ENCODE assay signal across 12 cellular contexts in genomic region chr7:36304099-36304425, GRCh38.
DNase-seq lines count a peak whose midpoint lies in the region; ATAC-seq and TF ChIP-seq lines count a peak whose summit lies in the region.
"Had no signal": no experiment of that assay in that cellular context is flagged by ENCODE, and none has a peak within 500 bp of the region (broad histone marks: within the 10 kb centered on the region; RNA-seq: fewer than 3 reads in every experiment).

No MANE protein-coding gene starts in this region.

- no peak for TF ChIP-seq POLR2A in body of pancreas (IDR thresholded peaks at IDR 0.05)

- peak overlapping the region; percentile 20 to 87 (median 75) for H3K27ac ChIP-seq in body of pancreas
- peak overlapping the region; percentile 65 to 77 for H3K27ac ChIP-seq in thoracic aorta

- H3K36me3 ChIP-seq in body of pancreas (replicated peaks in 1 of 2; ENCODE audit: insufficient read depth in 1 of 2, low read depth in 2 of 2) (peaks cover 0 to 4% of the 10 kb centered on the region in 2 donors), thoracic aorta (peaks cover 4% of the 10 kb centered on the region)
- H3K36me3 ChIP-seq: prostate gland had no signal

- DNase-seq in NCI-H345 (lab: John Stamatoyannopoulos, UW) = peak; percentile 25
- no peak for DNase-seq in NCI-H345 treated with DMSO at 0.1 percent for 48 hours (lab: John Stamatoyannopoulos, UW; ENCODE audit: unreplicated experiment)
- DNase-seq in body of pancreas = peak in 1 of 4 donors; percentile 1
- DNase-seq in mesenteric fat pad (ENCODE audit: low spot score) = peak; percentile 51
- DNase-seq in thoracic aorta (ENCODE audit: low spot score) = no peak
- DNase-seq in germinal center (ENCODE audit: low spot score) = no peak
- DNase-seq in NCI-H2107 (lab: John Stamatoyannopoulos, UW) = no peak
- DNase-seq: DND-41, NCI-H526, testis had no signal

- 81 to 92% methylated on average over 6 of the region's 6 CpGs for WGBS in body of pancreas, 2 donors

- H3K27me3 ChIP-seq in body of pancreas (no peaks in the 10 kb centered on the region), thoracic aorta (replicated peaks; ENCODE audit: insufficient read depth) (no peaks in the 10 kb centered on the region)
- H3K27me3 ChIP-seq: testis had no signal

- H3K4me3 ChIP-seq in body of pancreas (no peak overlapping the region), thoracic aorta (no peak overlapping the region)
- H3K4me3 ChIP-seq: prostate gland, testis had no signal

- H3K4me1 ChIP-seq in body of pancreas = peaks cover 31% of the 10 kb centered on the region
- peaks cover 16 to 50% of the 10 kb centered on the region in 2 donors for H3K4me1 ChIP-seq in thoracic aorta (ENCODE audit: control insufficient read depth in 1 of 2, low read depth in 2 of 2)

- no peaks in the 10 kb centered on the region for H3K9me3 ChIP-seq in body of pancreas
- no peaks in the 10 kb centered on the region for H3K9me3 ChIP-seq in thoracic aorta
- H3K9me3 ChIP-seq: prostate gland, testis had no signal

- TF ChIP-seq CTCF in body of pancreas (IDR thresholded peaks at IDR 0.05) = no peak
- TF ChIP-seq CTCF in thoracic aorta (IDR thresholded peaks at IDR 0.05) = no peak

- intact Hi-C loops in body of pancreas (cut with DNase I) = no loop called here

- no peak for ATAC-seq in body of pancreas
- ATAC-seq in thoracic aorta (ENCODE audit: insufficient number of reproducible peaks, low FRiP score, low read depth) = no peak
- no peak for ATAC-seq in HG03039 (IDR thresholded peaks at IDR 0.05; ENCODE audit: unreplicated experiment)

Comparison
In these comparisons a context has a peak if more than half of its experiments do, and no peak if none do; other contexts are left out.
1. DNase-seq: peak in NCI-H345 (single experiment) and mesenteric fat pad (single experiment); none in NCI-H345 treated with DMSO at 0.1 percent for 48 hours (single experiment), thoracic aorta (single experiment), germinal center (single experiment) and NCI-H2107 (single experiment).